In genomic region chr2:144707927-144708326, GRCh38 we compare ENCODE assay signal across 17 cellular contexts.
DNase-seq lines count a peak whose midpoint lies in the region; ATAC-seq, FAIRE-seq and TF ChIP-seq lines count a peak whose summit lies in the region.
"Had no signal": no experiment of that assay in that cellular context is flagged by ENCODE, and none has a peak within 500 bp of the region (broad histone marks: within the 10 kb centered on the region; RNA-seq: fewer than 3 reads in every experiment).

No MANE protein-coding gene starts in this region.

- CTCF ChIA-PET in GM10248 (lab: Yijun Ruan, JAX), result no interaction called here

- POLR2A ChIA-PET in GM10248 (lab: Yijun Ruan, JAX), result no interaction called here

- H3K9me3 ChIP-seq in thoracic aorta, result no peaks in the 10 kb centered on the region
- H3K9me3 ChIP-seq: MG63 had no signal

- H3K27me3 ChIP-seq in thoracic aorta (replicated peaks; ENCODE audit: insufficient read depth), result no peaks in the 10 kb centered on the region
- H3K27me3 ChIP-seq: MG63 had no signal

- H3K4me1 ChIP-seq in thoracic aorta (ENCODE audit: control insufficient read depth in 1 of 2, low read depth in 2 of 2), result peaks cover 10 to 39% of the 10 kb centered on the region in 2 donors

- no peaks in the 10 kb centered on the region for H3K36me3 ChIP-seq in thoracic aorta
- H3K36me3 ChIP-seq: MG63 had no signal

- ATAC-seq in thoracic aorta (ENCODE audit: insufficient number of reproducible peaks, low FRiP score, low read depth) (no peak), GM18498 (IDR thresholded peaks at IDR 0.05; ENCODE audit: unreplicated experiment) (no peak)

- FAIRE-seq in RCC 7860 (lab: Jason Lieb, UNC), result peak; percentile 45

- peak; percentile 82 for DNase-seq in Daoy (ENCODE audit: low read depth)
- peak; percentile 64 for DNase-seq in RCC 7860 (ENCODE audit: low spot score)
- DNase-seq in foreskin melanocyte, result peak; percentile 49
- no peak for DNase-seq in thoracic aorta (ENCODE audit: low spot score)
- DNase-seq in GM10248 (ENCODE audit: extremely low spot score), result no peak
- DNase-seq in NCI-H82 treated with DMSO at 0.1 percent for 48 hours (lab: John Stamatoyannopoulos, UW; ENCODE audit: unreplicated experiment), result no peak
- DNase-seq: activated CD4-positive, alpha-beta T cell treated with anti-CD3 and anti-CD28 coated beads, Interleukin-2, amount 10 ng/mL, durations not matched to agents 24 days and 14 days; activated effector memory CD4-positive, alpha-beta T cell treated with anti-CD3 and anti-CD28 coated beads, Interleukin-2, amount 50 U/mL, for 16 hours; COR-L47; H7; MG63; NCI-H2029; nephron progenitor cell; RPMI8226 had no signal

- H3K27ac ChIP-seq in thoracic aorta, result no peak overlapping the region
- H3K27ac ChIP-seq: epithelial cell of prostate had no signal

- TF ChIP-seq CTCF in thoracic aorta (IDR thresholded peaks at IDR 0.05), result no peak
- TF ChIP-seq CTCF in GM10248 (IDR thresholded peaks at IDR 0.05; ENCODE audit: control extremely low read depth, extremely low read depth, low read depth, missing control alignments), result no peak

- H3K4me3 ChIP-seq in thoracic aorta, result peak overlapping the region; percentile 11
- H3K4me3 ChIP-seq: MG63, smooth muscle cell had no signal

Comparison
In these comparisons a context has a peak if more than half of its experiments do, and no peak if none do; other contexts are left out.
1. DNase-seq: peak in Daoy (single experiment), RCC 7860 (single experiment) and foreskin melanocyte (single experiment); none in thoracic aorta (single experiment), GM10248 (single experiment) and NCI-H82 treated with DMSO at 0.1 percent for 48 hours (single experiment).